1 cellular context compared by ENCODE assay signal in the genomic region with DNA sequence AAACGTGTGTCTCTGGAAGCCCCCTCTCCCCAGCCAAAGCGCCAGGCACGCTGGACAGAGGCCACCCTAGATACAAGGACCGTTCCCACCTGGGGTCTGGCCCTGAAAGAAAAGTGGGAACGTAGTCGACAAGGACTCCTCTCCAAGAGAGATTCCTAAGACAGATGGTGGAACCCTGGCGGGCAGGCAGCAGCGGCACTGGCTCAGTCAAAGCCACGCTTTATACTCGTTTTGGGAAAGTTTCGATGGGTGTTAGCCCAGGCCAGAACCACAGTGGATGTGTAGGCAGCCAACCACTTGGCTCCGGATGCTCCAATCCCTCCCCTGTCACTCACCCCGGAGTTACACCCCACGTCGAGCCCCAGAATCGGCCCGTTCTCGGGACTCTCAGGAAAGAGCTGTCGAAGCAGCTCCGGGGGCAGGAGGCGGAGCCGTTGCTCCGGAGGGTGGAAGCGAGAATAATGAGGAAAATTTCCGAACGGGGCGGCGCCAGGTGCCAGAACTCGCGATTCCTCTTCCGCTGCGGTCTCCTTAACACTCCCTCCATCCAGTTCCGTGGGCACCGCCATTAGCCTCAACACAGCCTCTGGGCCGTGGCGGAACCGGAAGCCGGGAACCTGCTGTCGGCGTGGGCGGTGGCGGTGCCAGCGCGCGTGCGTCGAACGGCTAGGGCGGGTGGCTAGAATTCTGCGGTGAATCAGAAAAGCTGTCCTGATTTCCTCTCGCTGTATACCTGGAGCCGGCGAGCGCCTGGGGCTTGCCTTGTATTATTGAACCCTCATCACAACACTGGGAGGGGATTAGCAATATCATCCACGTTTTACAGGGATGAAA.
TF ChIP-seq lines count a peak whose summit lies in the region.

Gene BCDIN3D, minus strand, starts transcription at position 588 of the 834 bp plus-strand sequence. Its CDS starts 19 bp downstream, at position 569.

TF ChIP-seq in HepG2, 621 proteins besides CTCF, POLR2A, EP300 and RAD21 (continued from another document and continues in another):
- TF ChIP-seq ZNF780A (CRISPR knock-in tag; IDR thresholded peaks at IDR 0.05) (no peak), SOX13 (IDR thresholded peaks at IDR 0.05) (no peak), SOX13 (CRISPR knock-in tag; conservative IDR thresholded peaks at IDR 0.05 in 1 of 2, IDR thresholded peaks at IDR 0.05 in 1 of 2) (0 out of 4 replicates have a peak, but pooled peaks of 1 of the 2 experiments have one; percentile 47), STAT6 (CRISPR knock-in tag; IDR thresholded peaks at IDR 0.05; ENCODE audit: borderline replicate concordance) (no peak), FIP1L1 (IDR thresholded peaks at IDR 0.05; ENCODE audit: borderline replicate concordance, insufficient read depth, low read depth, low read length) (no peak), SNAI1 (CRISPR knock-in tag; IDR thresholded peaks at IDR 0.05; ENCODE audit: borderline replicate concordance) (peak; percentile 74; the same call in 1 of the 2 replicates), SNAPC2 (CRISPR knock-in tag; IDR thresholded peaks at IDR 0.05) (no peak), U2AF2 (IDR thresholded peaks at IDR 0.05; ENCODE audit: low read depth, low read length) (no peak), CBX1 (IDR thresholded peaks at IDR 0.05; ENCODE audit: low read depth) (peak; percentile 61), ZNF292 (CRISPR knock-in tag; IDR thresholded peaks at IDR 0.05; ENCODE audit: borderline replicate concordance, low read depth) (no peak), BRCA1 (CRISPR knock-in tag; IDR thresholded peaks at IDR 0.05) (peak; percentile 57; the same call in 1 of the 2 replicates), ERF (CRISPR knock-in tag; IDR thresholded peaks at IDR 0.05) (0 out of 2 replicates have a peak, but pooled peaks have one; percentile 37), PHF8 (CRISPR knock-in tag; IDR thresholded peaks at IDR 0.05) (peak; percentile 88), E2F1 (CRISPR knock-in tag; IDR thresholded peaks at IDR 0.05) (no peak), KDM3A (CRISPR knock-in tag; IDR thresholded peaks at IDR 0.05; ENCODE audit: low read depth) (peak; percentile 28; the same call in 1 of the 2 replicates), GABPA (IDR thresholded peaks at IDR 0.05; ENCODE audit: low read depth, low read length) (peak; percentile 87), GABPA (CRISPR knock-in tag; IDR thresholded peaks at IDR 0.05; ENCODE audit: low read depth) (peak; percentile 95), SRSF4 (IDR thresholded peaks at IDR 0.05; ENCODE audit: low read depth, low read length, poor library complexity, severe bottlenecking) (no peak), ZMAT3 (CRISPR knock-in tag; conservative IDR thresholded peaks at IDR 0.05) (peak; percentile 31; the same call in 1 of the 2 replicates), SETDB1 (CRISPR knock-in tag; IDR thresholded peaks at IDR 0.05; ENCODE audit: borderline replicate concordance) (no peak), NFE2 (CRISPR knock-in tag; IDR thresholded peaks at IDR 0.05) (no peak), ZNF337 (CRISPR knock-in tag; IDR thresholded peaks at IDR 0.05; ENCODE audit: borderline replicate concordance, low read depth) (peak; percentile 64; the same call in 1 of the 2 replicates), HNRNPK (IDR thresholded peaks at IDR 0.05; ENCODE audit: low read depth, low read length, poor library complexity, severe bottlenecking) (no peak), SAP130 (CRISPR knock-in tag; IDR thresholded peaks at IDR 0.05; ENCODE audit: low read depth) (peak; percentile 88), ZNF577 (CRISPR knock-in tag; IDR thresholded peaks at IDR 0.05; ENCODE audit: borderline replicate concordance, low read depth) (no peak), RFX1 (IDR thresholded peaks at IDR 0.05) (no peak), FOXK1 (CRISPR knock-in tag; IDR thresholded peaks at IDR 0.05; ENCODE audit: borderline replicate concordance, low read depth) (no peak), RORA (CRISPR knock-in tag; IDR thresholded peaks at IDR 0.05) (0 out of 2 replicates have a peak, but pooled peaks have one; percentile 62), BHLHE40 (IDR thresholded peaks at IDR 0.05; ENCODE audit: low read length) (no peak), SRF (IDR thresholded peaks at IDR 0.05; ENCODE audit: low read depth, low read length) (no peak), AGO1 (IDR thresholded peaks at IDR 0.05; ENCODE audit: low read depth, low read length, poor library complexity, severe bottlenecking) (no peak), ZNF660 (CRISPR knock-in tag; IDR thresholded peaks at IDR 0.05; ENCODE audit: borderline replicate concordance, low read depth) (no peak), ZNF550 (CRISPR knock-in tag; IDR thresholded peaks at IDR 0.05; ENCODE audit: borderline replicate concordance) (no peak), REL (CRISPR knock-in tag; conservative IDR thresholded peaks at IDR 0.05) (no peak), MYNN (CRISPR knock-in tag; IDR thresholded peaks at IDR 0.05; ENCODE audit: low read depth) (no peak), ZSCAN12 (CRISPR knock-in tag; IDR thresholded peaks at IDR 0.05) (0 out of 2 replicates have a peak, but pooled peaks have one; percentile 12), BATF2 (CRISPR knock-in tag; IDR thresholded peaks at IDR 0.05) (0 out of 2 replicates have a peak, but pooled peaks have one; percentile 58), KLF16 (CRISPR knock-in tag; IDR thresholded peaks at IDR 0.05) (no peak), ZBTB42 (CRISPR knock-in tag; IDR thresholded peaks at IDR 0.05) (no peak), RFXANK (CRISPR knock-in tag; IDR thresholded peaks at IDR 0.05) (peak; percentile 10; the same call in 1 of the 2 replicates), RARG (CRISPR knock-in tag; IDR thresholded peaks at IDR 0.05; ENCODE audit: low read depth) (no peak)
- TF ChIP-seq, protein P1, sequence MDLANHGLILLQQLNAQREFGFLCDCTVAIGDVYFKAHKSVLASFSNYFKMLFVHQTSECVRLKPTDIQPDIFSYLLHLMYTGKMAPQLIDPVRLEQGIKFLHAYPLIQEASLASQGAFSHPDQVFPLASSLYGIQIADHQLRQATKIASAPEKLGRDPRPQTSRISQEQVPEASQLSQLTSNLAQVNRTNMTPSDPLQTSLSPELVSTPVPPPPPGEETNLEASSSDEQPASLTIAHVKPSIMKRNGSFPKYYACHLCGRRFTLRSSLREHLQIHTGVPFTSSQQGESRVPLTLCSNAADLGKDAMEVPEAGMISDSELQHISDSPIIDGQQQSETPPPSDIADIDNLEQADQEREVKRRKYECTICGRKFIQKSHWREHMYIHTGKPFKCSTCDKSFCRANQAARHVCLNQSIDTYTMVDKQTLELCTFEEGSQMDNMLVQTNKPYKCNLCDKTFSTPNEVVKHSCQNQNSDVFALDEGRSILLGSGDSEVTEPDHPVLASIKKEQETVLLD (CRISPR knock-in tag; IDR thresholded peaks at IDR 0.05; ENCODE audit: low read depth) = no peak
- TF ChIP-seq, protein P2, sequence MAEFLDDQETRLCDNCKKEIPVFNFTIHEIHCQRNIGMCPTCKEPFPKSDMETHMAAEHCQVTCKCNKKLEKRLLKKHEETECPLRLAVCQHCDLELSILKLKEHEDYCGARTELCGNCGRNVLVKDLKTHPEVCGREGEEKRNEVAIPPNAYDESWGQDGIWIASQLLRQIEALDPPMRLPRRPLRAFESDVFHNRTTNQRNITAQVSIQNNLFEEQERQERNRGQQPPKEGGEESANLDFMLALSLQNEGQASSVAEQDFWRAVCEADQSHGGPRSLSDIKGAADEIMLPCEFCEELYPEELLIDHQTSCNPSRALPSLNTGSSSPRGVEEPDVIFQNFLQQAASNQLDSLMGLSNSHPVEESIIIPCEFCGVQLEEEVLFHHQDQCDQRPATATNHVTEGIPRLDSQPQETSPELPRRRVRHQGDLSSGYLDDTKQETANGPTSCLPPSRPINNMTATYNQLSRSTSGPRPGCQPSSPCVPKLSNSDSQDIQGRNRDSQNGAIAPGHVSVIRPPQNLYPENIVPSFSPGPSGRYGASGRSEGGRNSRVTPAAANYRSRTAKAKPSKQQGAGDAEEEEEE (CRISPR knock-in tag; IDR thresholded peaks at IDR 0.05; ENCODE audit: borderline replicate concordance) = no peak
- TF ChIP-seq, protein P3, sequence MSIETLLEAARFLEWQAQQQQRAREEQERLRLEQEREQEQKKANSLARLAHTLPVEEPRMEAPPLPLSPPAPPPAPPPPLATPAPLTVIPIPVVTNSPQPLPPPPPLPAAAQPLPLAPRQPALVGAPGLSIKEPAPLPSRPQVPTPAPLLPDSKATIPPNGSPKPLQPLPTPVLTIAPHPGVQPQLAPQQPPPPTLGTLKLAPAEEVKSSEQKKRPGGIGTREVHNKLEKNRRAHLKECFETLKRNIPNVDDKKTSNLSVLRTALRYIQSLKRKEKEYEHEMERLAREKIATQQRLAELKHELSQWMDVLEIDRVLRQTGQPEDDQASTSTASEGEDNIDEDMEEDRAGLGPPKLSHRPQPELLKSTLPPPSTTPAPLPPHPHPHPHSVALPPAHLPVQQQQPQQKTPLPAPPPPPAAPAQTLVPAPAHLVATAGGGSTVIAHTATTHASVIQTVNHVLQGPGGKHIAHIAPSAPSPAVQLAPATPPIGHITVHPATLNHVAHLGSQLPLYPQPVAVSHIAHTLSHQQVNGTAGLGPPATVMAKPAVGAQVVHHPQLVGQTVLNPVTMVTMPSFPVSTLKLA (IDR thresholded peaks at IDR 0.05) = no peak
- TF ChIP-seq, protein P4, sequence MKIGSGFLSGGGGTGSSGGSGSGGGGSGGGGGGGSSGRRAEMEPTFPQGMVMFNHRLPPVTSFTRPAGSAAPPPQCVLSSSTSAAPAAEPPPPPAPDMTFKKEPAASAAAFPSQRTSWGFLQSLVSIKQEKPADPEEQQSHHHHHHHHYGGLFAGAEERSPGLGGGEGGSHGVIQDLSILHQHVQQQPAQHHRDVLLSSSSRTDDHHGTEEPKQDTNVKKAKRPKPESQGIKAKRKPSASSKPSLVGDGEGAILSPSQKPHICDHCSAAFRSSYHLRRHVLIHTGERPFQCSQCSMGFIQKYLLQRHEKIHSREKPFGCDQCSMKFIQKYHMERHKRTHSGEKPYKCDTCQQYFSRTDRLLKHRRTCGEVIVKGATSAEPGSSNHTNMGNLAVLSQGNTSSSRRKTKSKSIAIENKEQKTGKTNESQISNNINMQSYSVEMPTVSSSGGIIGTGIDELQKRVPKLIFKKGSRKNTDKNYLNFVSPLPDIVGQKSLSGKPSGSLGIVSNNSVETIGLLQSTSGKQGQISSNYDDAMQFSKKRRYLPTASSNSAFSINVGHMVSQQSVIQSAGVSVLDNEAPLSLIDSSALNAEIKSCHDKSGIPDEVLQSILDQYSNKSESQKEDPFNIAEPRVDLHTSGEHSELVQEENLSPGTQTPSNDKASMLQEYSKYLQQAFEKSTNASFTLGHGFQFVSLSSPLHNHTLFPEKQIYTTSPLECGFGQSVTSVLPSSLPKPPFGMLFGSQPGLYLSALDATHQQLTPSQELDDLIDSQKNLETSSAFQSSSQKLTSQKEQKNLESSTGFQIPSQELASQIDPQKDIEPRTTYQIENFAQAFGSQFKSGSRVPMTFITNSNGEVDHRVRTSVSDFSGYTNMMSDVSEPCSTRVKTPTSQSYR (CRISPR knock-in tag; IDR thresholded peaks at IDR 0.05; ENCODE audit: borderline replicate concordance) = no peak
- TF ChIP-seq, protein P5, sequence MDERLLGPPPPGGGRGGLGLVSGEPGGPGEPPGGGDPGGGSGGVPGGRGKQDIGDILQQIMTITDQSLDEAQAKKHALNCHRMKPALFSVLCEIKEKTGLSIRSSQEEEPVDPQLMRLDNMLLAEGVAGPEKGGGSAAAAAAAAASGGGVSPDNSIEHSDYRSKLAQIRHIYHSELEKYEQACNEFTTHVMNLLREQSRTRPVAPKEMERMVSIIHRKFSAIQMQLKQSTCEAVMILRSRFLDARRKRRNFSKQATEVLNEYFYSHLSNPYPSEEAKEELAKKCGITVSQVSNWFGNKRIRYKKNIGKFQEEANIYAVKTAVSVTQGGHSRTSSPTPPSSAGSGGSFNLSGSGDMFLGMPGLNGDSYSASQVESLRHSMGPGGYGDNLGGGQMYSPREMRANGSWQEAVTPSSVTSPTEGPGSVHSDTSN (CRISPR knock-in tag; IDR thresholded peaks at IDR 0.05) = peak; percentile 69
- TF ChIP-seq, protein P6, sequence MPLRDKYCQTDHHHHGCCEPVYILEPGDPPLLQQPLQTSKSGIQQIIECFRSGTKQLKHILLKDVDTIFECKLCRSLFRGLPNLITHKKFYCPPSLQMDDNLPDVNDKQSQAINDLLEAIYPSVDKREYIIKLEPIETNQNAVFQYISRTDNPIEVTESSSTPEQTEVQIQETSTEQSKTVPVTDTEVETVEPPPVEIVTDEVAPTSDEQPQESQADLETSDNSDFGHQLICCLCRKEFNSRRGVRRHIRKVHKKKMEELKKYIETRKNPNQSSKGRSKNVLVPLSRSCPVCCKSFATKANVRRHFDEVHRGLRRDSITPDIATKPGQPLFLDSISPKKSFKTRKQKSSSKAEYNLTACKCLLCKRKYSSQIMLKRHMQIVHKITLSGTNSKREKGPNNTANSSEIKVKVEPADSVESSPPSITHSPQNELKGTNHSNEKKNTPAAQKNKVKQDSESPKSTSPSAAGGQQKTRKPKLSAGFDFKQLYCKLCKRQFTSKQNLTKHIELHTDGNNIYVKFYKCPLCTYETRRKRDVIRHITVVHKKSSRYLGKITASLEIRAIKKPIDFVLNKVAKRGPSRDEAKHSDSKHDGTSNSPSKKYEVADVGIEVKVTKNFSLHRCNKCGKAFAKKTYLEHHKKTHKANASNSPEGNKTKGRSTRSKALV (CRISPR knock-in tag; IDR thresholded peaks at IDR 0.05) = peak; percentile 81
